Comparison of ENCODE assay signal across 1 cellular context in the genomic region with DNA sequence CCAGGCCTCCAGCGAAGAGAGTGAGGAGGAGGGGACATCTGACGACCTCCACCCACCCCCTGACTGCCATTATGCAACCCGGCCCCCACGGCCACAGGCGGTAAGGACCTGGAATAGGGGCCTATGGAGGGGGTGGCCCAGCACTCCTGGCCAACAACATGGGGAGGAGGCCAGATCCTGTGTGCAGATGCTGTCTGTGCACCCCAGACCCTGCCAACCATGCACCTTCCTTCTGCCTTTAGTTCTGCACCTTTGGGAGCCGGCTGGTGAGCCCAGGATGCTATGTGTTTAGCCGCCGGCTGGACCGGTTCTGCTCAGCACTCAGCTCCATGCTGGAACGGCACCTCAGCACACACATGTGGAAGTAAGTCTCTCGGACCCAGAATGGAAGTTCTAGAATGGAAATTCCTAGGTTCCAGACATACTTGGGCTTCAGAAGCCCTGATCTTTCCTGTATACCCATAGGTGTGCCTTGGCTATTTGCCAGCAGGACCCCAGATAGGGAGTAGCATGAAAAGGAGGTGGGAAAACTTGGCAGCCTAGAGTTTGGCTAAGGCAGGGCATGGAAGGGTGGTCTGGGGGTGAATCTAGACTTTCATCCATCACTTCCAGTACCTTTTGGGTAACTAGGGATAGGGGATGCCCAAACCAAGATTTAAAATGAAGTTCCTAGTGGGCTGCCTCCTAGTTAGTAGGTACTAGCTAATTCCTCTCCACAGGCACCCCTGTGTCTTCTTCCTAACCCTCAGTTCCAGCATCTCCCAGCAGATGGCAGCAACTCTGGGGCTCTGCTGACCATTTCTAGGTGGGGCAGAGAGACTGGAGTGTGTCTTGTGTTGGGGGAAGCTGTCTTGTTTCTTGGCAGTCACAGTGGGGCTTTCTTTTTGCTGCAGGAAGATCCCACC.
TF ChIP-seq lines count a peak whose summit lies in the region.

No MANE protein-coding gene starts in this region.

TF ChIP-seq in H1, 55 proteins besides CTCF, POLR2A, EP300 and RAD21:
- no peak for TF ChIP-seq NRF1 (IDR thresholded peaks at IDR 0.05; ENCODE audit: low read depth, low read length)
